In genomic region chr12:110590806-110591326, GRCh38 we compare ENCODE assay signal across 10 cellular contexts. TPM values are rescaled to one million over a fixed set of nuclear protein-coding genes. Genes with fewer than 3 reads are reported as not detected.
DNase-seq lines count a peak whose midpoint lies in the region; FAIRE-seq and TF ChIP-seq lines count a peak whose summit lies in the region.
"Had no signal": no experiment of that assay in that cellular context is flagged by ENCODE, and none has a peak within 500 bp of the region (broad histone marks: within the 10 kb centered on the region; RNA-seq: fewer than 3 reads in every experiment).

No MANE protein-coding gene starts in this region.

- FAIRE-seq in GM12892 (lab: Jason Lieb, UNC) (peak; percentile 81), D721Med (lab: Jason Lieb, UNC) (no peak)

- no peaks in the 10 kb centered on the region for H3K36me3 Mint-ChIP-seq in HFFc6 (ENCODE audit: low read depth)

- no peaks in the 10 kb centered on the region for H3K9me3 Mint-ChIP-seq in HFFc6
- H3K9me3 Mint-ChIP-seq: neural crest cell had no signal

- H3K4me2 ChIP-seq in parathyroid adenoma (ENCODE audit: low read length), result peak overlapping the region; percentile 59

- intact Hi-C loops in esophagus muscularis mucosa (cut with DNase I), result no loop called here

- no peak for TF ChIP-seq EP300 in esophagus muscularis mucosa (IDR thresholded peaks at IDR 0.05)

- in situ Hi-C loops in HAP-1 (cut with MboI; ENCODE audit: low sequenced_read_pairs), result no loop called here

- H3K4me1 ChIP-seq in Peyer's patch (peaks cover 0 to 18% (median 6%) of the 10 kb centered on the region in 4 donors), esophagus muscularis mucosa (peaks cover 12 to 30% (median 26%) of the 10 kb centered on the region in 4 donors), parathyroid adenoma (peaks cover 14% of the 10 kb centered on the region), HAP-1 (peaks cover 13% of the 10 kb centered on the region)

- no peak overlapping the region for H3K9ac ChIP-seq in parathyroid adenoma

- H3K79me2 ChIP-seq in parathyroid adenoma, result no peaks in the 10 kb centered on the region

- H2AFZ ChIP-seq in parathyroid adenoma, result peak overlapping the region; percentile 36

- H3K27ac Mint-ChIP-seq in HFFc6, result peak overlapping the region; percentile 71; the same call in 1 of the 2 replicates

- DNase-seq in GM12892 (ENCODE audit: insufficient read length) (no peak), HFFc6 (no peak), Peyer's patch (no peak), esophagus muscularis mucosa (ENCODE audit: extremely low spot score) (no peak), D721Med (ENCODE audit: insufficient read length, low spot score) (no peak), A172 (ENCODE audit: low spot score) (no peak), HAP-1 (ENCODE audit: low spot score in 2 of 2) (no peak)

- peaks cover 10% of the 10 kb centered on the region; the same call in 1 of the 2 replicates for H3K4me1 Mint-ChIP-seq in HFFc6 (ENCODE audit: low read depth)

- TF ChIP-seq CTCF in HFFc6 (IDR thresholded peaks at IDR 0.05) (no peak), Peyer's patch (IDR thresholded peaks at IDR 0.05) (no peak), esophagus muscularis mucosa (IDR thresholded peaks at IDR 0.05) (no peak), parathyroid adenoma (IDR thresholded peaks at IDR 0.05) (no peak), D721Med (IDR thresholded peaks at IDR 0.05; ENCODE audit: insufficient read depth, missing control alignments) (no peak)

- peak overlapping the region; percentile 61 to 80 (median 73) for H3K27ac ChIP-seq in Peyer's patch
- H3K27ac ChIP-seq in esophagus muscularis mucosa (replicated peaks in 1 of 4), result peak overlapping the region; percentile 58 to 71 (median 70)
- peak overlapping the region; percentile 85 for H3K27ac ChIP-seq in parathyroid adenoma
- H3K27ac ChIP-seq: SJSA1 had no signal

- TF ChIP-seq POLR2A in GM12892 (IDR thresholded peaks at IDR 0.05; ENCODE audit: low read depth, low read length), result no peak
- no peak for TF ChIP-seq POLR2A in Peyer's patch (IDR thresholded peaks at IDR 0.05)
- TF ChIP-seq POLR2A in esophagus muscularis mucosa (IDR thresholded peaks at IDR 0.05; ENCODE audit: low read depth), result no peak

- H3K4me3 Mint-ChIP-seq in HFFc6, result no peak overlapping the region
- H3K4me3 Mint-ChIP-seq: neural crest cell had no signal

- H3K9me3 ChIP-seq in Peyer's patch (no peaks in the 10 kb centered on the region), esophagus muscularis mucosa (no peaks in the 10 kb centered on the region), parathyroid adenoma (ENCODE audit: control insufficient read depth, low read length) (no peaks in the 10 kb centered on the region), HAP-1 (no peaks in the 10 kb centered on the region)
- H3K9me3 ChIP-seq: SJSA1 had no signal

- peaks cover 3% of the 10 kb centered on the region for H3K27me3 Mint-ChIP-seq in HFFc6 (ENCODE audit: insufficient read depth)

- 24% methylated on average over 3 of the region's 3 CpGs for WGBS in esophagus muscularis mucosa

- H3K4me3 ChIP-seq in Peyer's patch (no peak overlapping the region), esophagus muscularis mucosa (no peak overlapping the region), parathyroid adenoma (ENCODE audit: low read depth, low read length) (peak overlapping the region; percentile 23), HAP-1 (no peak overlapping the region)
- H3K4me3 ChIP-seq: SJSA1 had no signal

- H3K27me3 ChIP-seq in Peyer's patch (no peaks in the 10 kb centered on the region), esophagus muscularis mucosa (no peaks in the 10 kb centered on the region), parathyroid adenoma (ENCODE audit: control insufficient read depth, insufficient read depth, low read length) (no peaks in the 10 kb centered on the region), HAP-1 (ENCODE audit: low read depth) (no peaks in the 10 kb centered on the region)
- H3K27me3 ChIP-seq: SJSA1 had no signal

- no peaks in the 10 kb centered on the region for H3K36me3 ChIP-seq in Peyer's patch
- H3K36me3 ChIP-seq in esophagus muscularis mucosa, result no peaks in the 10 kb centered on the region
- H3K36me3 ChIP-seq in parathyroid adenoma (ENCODE audit: control insufficient read depth, insufficient read depth, low read length), result no peaks in the 10 kb centered on the region
- H3K36me3 ChIP-seq in HAP-1 (replicated peaks), result no peaks in the 10 kb centered on the region
- H3K36me3 ChIP-seq: SJSA1 had no signal

RNA-seq across cellular contexts. Expression of gene PPTC7, which starts 7.7 kb away (rescaled TPM):
- 31.2 TPM for polyA plus RNA-seq in GM12892 (2012; ENCODE audit: missing spikeins)
- 10 to 100 TPM in 5 of 6 experiments, 1 to 10 TPM in 1; 8.9 to 13.6 (median 12.0) TPM for total RNA-seq in HFFc6 (2021; fragmentation: NEBNext Ultra II Directional; extraction: Animal tissue kit (Norgen Biotek cat#: 25700))
- 10 to 100 TPM; 19.5 to 21.4 (median 20.1) TPM for total RNA-seq in Peyer's patch
- total RNA-seq in esophagus muscularis mucosa, result 10 to 100 TPM; 36.6 to 55.6 (median 53.2) TPM
- total RNA-seq in A172 (2014; rRNA removed; shearing (Covaris generic)), result 2.7 and 3.6 TPM in 2 replicates

RNA-seq across cellular contexts. Expression of gene TCTN1, which starts 23.1 kb away (rescaled TPM):
- polyA plus RNA-seq in GM12892 (2012; ENCODE audit: missing spikeins), result 24.1 TPM
- total RNA-seq in HFFc6 (2021; fragmentation: NEBNext Ultra II Directional; extraction: Animal tissue kit (Norgen Biotek cat#: 25700)), result 10 to 100 TPM; 24.2 to 30.3 (median 25.6) TPM
- 10 to 100 TPM in 2 of 4 donors, 1 to 10 TPM in 2; 9.1 to 53.6 (median 9.7) TPM for total RNA-seq in Peyer's patch
- total RNA-seq in esophagus muscularis mucosa, result 10 to 100 TPM; 17.4 to 26.2 (median 21.4) TPM
- 48.9 and 94.0 TPM in 2 replicates for total RNA-seq in A172 (2014; rRNA removed; shearing (Covaris generic))
